20 cellular contexts compared by ENCODE assay signal in genomic region chr13:100139822-100140221, GRCh38.
"Had no signal": no experiment of that assay in that cellular context is flagged by ENCODE, and none has a peak within 500 bp of the region (broad histone marks: within the 10 kb centered on the region; RNA-seq: fewer than 3 reads in every experiment).

No MANE protein-coding gene starts in this region.

- DNase-seq: activated CD4-positive, alpha-beta T cell treated with anti-CD3 and anti-CD28 coated beads, Interleukin-2, amount 10 ng/mL, durations not matched to agents 24 days and 14 days; activated CD4-positive, CD25-positive, alpha-beta regulatory T cell; activated CD8-positive, alpha-beta memory T cell treated with anti-CD3 and anti-CD28 coated beads, Interleukin-2, amount 50 U/mL, for 4 hours; activated CD8-positive, alpha-beta T cell treated with anti-CD3 and anti-CD28 coated beads, Interleukin-2, amount 10 ng/mL, durations not matched to agents 7 days and 5 days; activated naive CD8-positive, alpha-beta T cell treated with anti-CD3 and anti-CD28 coated beads, Interleukin-2, amount 10 ng/mL, durations not matched to agents 7 days and 5 days; aorta; cerebellar nuclear complex; dorsolateral prefrontal cortex; foreskin fibroblast; heart right ventricle; naive B cell; ovary; stimulated activated CD4-positive, alpha-beta T cell treated with anti-CD3 and anti-CD28 coated beads, Interleukin-12 subunit alpha, Interleukin-12 subunit beta, amount 100 ng/mL, for 4 hours; stimulated activated CD4-positive, alpha-beta T cell treated with anti-CD3 and anti-CD28 coated beads, Interleukin-2, amount 100 ng/mL, for 24 hours had no signal

- ATAC-seq: activated CD8-positive, alpha-beta T cell treated with anti-CD3 and anti-CD28 coated beads, Interleukin-2, amount 10 ng/mL, durations not matched to agents 7 days and 5 days; heart right ventricle; sciatic nerve had no signal

- H3K9ac ChIP-seq: neural progenitor cell had no signal

- H3K4me2 ChIP-seq: neural progenitor cell had no signal

- H3K9me3 Mint-ChIP-seq: activated CD4-positive, alpha-beta T cell treated with anti-CD3 and anti-CD28 coated beads, Interleukin-2, amount 10 ng/mL, durations not matched to agents 24 days and 14 days had no signal

- H3K27ac ChIP-seq: breast epithelium, dorsolateral prefrontal cortex, heart right ventricle, neural progenitor cell, ovary, thoracic aorta had no signal

- H3K4me3 Mint-ChIP-seq: activated CD4-positive, alpha-beta T cell treated with anti-CD3 and anti-CD28 coated beads, Interleukin-2, amount 10 ng/mL, durations not matched to agents 24 days and 14 days; activated CD8-positive, alpha-beta T cell treated with anti-CD3 and anti-CD28 coated beads, Interleukin-2, amount 10 ng/mL, durations not matched to agents 7 days and 5 days; activated naive CD8-positive, alpha-beta T cell treated with anti-CD3 and anti-CD28 coated beads, Interleukin-2, amount 10 ng/mL, durations not matched to agents 7 days and 5 days; activated T-helper 1 cell treated with anti-CD3 and anti-CD28 coated beads, Interleukin-12 subunit alpha, Interleukin-12 subunit beta, Interleukin-2, Interleukin-4 antibody, amounts not matched to agents 30 ng/mL and 10 ng/mL and 1 ng/mL, durations not matched to agents 14 hours and 24 hours and 36 hours; neural progenitor cell had no signal

- H3K4me1 Mint-ChIP-seq: naive B cell, neural progenitor cell had no signal

- H3K27me3 ChIP-seq: breast epithelium, dorsolateral prefrontal cortex, heart right ventricle, neural progenitor cell, ovary had no signal

- H3K4me1 ChIP-seq: breast epithelium, neural progenitor cell had no signal

- H2AFZ ChIP-seq: neural progenitor cell had no signal

- H3K27me3 Mint-ChIP-seq: activated CD4-positive, alpha-beta T cell treated with anti-CD3 and anti-CD28 coated beads, Interleukin-2, amount 10 ng/mL, durations not matched to agents 24 days and 14 days; activated naive CD8-positive, alpha-beta T cell treated with anti-CD3 and anti-CD28 coated beads, Interleukin-2, amount 10 ng/mL, durations not matched to agents 7 days and 5 days; naive B cell had no signal

- H3K4me3 ChIP-seq: breast epithelium, dorsolateral prefrontal cortex, heart right ventricle, lung, neural progenitor cell, ovary, thoracic aorta had no signal

- H3K27ac Mint-ChIP-seq: activated CD4-positive, alpha-beta T cell treated with anti-CD3 and anti-CD28 coated beads, Interleukin-2, amount 10 ng/mL, durations not matched to agents 24 days and 14 days; activated naive CD8-positive, alpha-beta T cell treated with anti-CD3 and anti-CD28 coated beads, Interleukin-2, amount 10 ng/mL, durations not matched to agents 7 days and 5 days; activated T-helper 1 cell treated with anti-CD3 and anti-CD28 coated beads, Interleukin-12 subunit alpha, Interleukin-12 subunit beta, Interleukin-2, Interleukin-4 antibody, amounts not matched to agents 30 ng/mL and 10 ng/mL and 1 ng/mL, durations not matched to agents 14 hours and 24 hours and 36 hours; neural progenitor cell had no signal

- H3K36me3 ChIP-seq: breast epithelium, neural progenitor cell, ovary, thoracic aorta had no signal

- H3K9me3 ChIP-seq: breast epithelium, ovary, thoracic aorta had no signal
